1 cellular context compared by ENCODE assay signal in genomic region chr6:156822747-156823206, GRCh38.
A peak's percentile ranks its signal among the peaks of the same experiment; 100 is the strongest.
TF ChIP-seq lines count a peak whose summit lies in the region.

No MANE protein-coding gene starts in this region.

TF ChIP-seq in HepG2, 621 proteins besides CTCF, POLR2A, EP300 and RAD21:
- peak; percentile 20; the same call in 1 of the 2 replicates for TF ChIP-seq ZBTB38 (CRISPR knock-in tag; IDR thresholded peaks at IDR 0.05)
- 0 out of 2 replicates have a peak, but pooled peaks have one; percentile 41 for TF ChIP-seq ZNF788 (CRISPR knock-in tag; IDR thresholded peaks at IDR 0.05; ENCODE audit: borderline replicate concordance)
- TF ChIP-seq, protein P1, sequence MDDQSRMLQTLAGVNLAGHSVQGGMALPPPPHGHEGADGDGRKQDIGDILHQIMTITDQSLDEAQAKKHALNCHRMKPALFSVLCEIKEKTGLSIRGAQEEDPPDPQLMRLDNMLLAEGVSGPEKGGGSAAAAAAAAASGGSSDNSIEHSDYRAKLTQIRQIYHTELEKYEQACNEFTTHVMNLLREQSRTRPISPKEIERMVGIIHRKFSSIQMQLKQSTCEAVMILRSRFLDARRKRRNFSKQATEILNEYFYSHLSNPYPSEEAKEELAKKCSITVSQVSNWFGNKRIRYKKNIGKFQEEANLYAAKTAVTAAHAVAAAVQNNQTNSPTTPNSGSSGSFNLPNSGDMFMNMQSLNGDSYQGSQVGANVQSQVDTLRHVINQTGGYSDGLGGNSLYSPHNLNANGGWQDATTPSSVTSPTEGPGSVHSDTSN (CRISPR knock-in tag; IDR thresholded peaks at IDR 0.05; ENCODE audit: borderline replicate concordance), result no peak
- TF ChIP-seq, protein P2, sequence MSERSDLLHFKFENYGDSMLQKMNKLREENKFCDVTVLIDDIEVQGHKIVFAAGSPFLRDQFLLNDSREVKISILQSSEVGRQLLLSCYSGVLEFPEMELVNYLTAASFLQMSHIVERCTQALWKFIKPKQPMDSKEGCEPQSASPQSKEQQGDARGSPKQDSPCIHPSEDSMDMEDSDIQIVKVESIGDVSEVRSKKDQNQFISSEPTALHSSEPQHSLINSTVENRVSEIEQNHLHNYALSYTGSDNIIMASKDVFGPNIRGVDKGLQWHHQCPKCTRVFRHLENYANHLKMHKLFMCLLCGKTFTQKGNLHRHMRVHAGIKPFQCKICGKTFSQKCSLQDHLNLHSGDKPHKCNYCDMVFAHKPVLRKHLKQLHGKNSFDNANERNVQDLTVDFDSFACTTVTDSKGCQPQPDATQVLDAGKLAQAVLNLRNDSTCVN (CRISPR knock-in tag; IDR thresholded peaks at IDR 0.05; ENCODE audit: borderline replicate concordance), result no peak
- TF ChIP-seq SSRP1 (CRISPR knock-in tag; IDR thresholded peaks at IDR 0.05), result no peak
- TF ChIP-seq, protein P3, sequence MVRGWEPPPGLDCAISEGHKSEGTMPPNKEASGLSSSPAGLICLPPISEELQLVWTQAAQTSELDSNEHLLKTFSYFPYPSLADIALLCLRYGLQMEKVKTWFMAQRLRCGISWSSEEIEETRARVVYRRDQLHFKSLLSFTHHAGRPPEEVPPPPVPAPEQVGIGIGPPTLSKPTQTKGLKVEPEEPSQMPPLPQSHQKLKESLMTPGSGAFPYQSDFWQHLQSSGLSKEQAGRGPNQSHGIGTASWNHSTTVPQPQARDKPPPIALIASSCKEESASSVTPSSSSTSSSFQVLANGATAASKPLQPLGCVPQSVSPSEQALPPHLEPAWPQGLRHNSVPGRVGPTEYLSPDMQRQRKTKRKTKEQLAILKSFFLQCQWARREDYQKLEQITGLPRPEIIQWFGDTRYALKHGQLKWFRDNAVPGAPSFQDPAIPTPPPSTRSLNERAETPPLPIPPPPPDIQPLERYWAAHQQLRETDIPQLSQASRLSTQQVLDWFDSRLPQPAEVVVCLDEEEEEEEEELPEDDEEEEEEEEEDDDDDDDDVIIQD (CRISPR knock-in tag; IDR thresholded peaks at IDR 0.05; ENCODE audit: low read depth), result peak; percentile 85; the same call in 1 of the 2 replicates
- TF ChIP-seq MEF2D (CRISPR knock-in tag; IDR thresholded peaks at IDR 0.05), result peak; percentile 90
- TF ChIP-seq ZNF747 (CRISPR knock-in tag; IDR thresholded peaks at IDR 0.05; ENCODE audit: borderline replicate concordance), result no peak
- TF ChIP-seq ZZZ3 (CRISPR knock-in tag; IDR thresholded peaks at IDR 0.05; ENCODE audit: borderline replicate concordance), result no peak
- no peak for TF ChIP-seq ERF (CRISPR knock-in tag; IDR thresholded peaks at IDR 0.05)
- TF ChIP-seq ZMYM4 (CRISPR knock-in tag; IDR thresholded peaks at IDR 0.05), result 0 out of 2 replicates have a peak, but pooled peaks have one; percentile 11
- TF ChIP-seq RARA (CRISPR knock-in tag; IDR thresholded peaks at IDR 0.05), result 0 out of 2 replicates have a peak, but pooled peaks have one; percentile 7
- no peak for TF ChIP-seq RNF2 (conservative IDR thresholded peaks at IDR 0.05; ENCODE audit: low read depth)
- peak; percentile 25; the same call in 1 of the 2 replicates for TF ChIP-seq ARID5B (CRISPR knock-in tag; IDR thresholded peaks at IDR 0.05)
- TF ChIP-seq FOXA3 (CRISPR knock-in tag; IDR thresholded peaks at IDR 0.05), result peak; percentile 42
